Comparison of ENCODE assay signal across 20 cellular contexts in the genomic region with DNA sequence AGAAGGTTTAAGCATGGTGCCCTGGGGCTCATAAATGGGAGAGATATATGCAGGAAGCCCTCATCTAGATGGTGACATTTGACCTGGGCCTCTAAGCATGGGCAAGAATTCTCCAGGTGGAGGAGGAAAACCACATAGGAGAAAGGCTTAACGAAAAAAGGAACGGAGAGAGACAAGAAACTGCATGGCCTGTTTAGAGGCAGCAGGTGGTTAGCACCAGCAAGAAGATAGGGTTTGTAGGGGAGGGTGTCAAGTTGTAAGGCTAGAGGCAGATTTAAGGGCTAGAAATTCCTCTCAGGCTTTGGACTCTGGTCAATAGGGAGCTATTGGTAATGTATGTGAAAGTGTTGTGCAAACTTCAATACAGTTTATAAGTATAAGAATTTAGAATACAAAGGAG.
"Had no signal": no experiment of that assay in that cellular context is flagged by ENCODE, and none has a peak within 500 bp of the region (broad histone marks: within the 10 kb centered on the region; RNA-seq: fewer than 3 reads in every experiment).

No MANE protein-coding gene starts in this region.

- ATAC-seq: activated CD8-positive, alpha-beta T cell treated with anti-CD3 and anti-CD28 coated beads for 36 hours; activated T-cell treated with anti-CD3 and anti-CD28 coated beads, Interleukin-2, amount 50 U/mL, for 4 hours; activated T-helper 17 cell treated with anti-CD3 and anti-CD28 coated beads, Interleukin-2, amount 50 U/mL, for 72 hours; gastrocnemius medialis; left lung; lower lobe of right lung; natural killer cell had no signal

- DNase-seq: activated CD4-positive, alpha-beta T cell treated with anti-CD3 and anti-CD28 coated beads, Interleukin-2, amount 50 U/mL, for 1 hour; activated CD8-positive, alpha-beta T cell treated with anti-CD3 and anti-CD28 coated beads for 36 hours; activated gamma-delta T cell treated with Interleukin-2 at 50 U/mL for 16 hours; activated naive CD4-positive, alpha-beta T cell treated with anti-CD3 and anti-CD28 coated beads, Interleukin-2, amount 50 U/mL, for 16 hours; activated T-cell treated with anti-CD3 and anti-CD28 coated beads, Interleukin-2, amount 50 U/mL, for 4 hours; amniotic stem cell; brain microvascular endothelial cell; dorsolateral prefrontal cortex; effector memory CD4-positive, alpha-beta T cell; gastrocnemius medialis; glutamatergic neuron; left lung; lower lobe of right lung; mesenchymal stem cell; natural killer cell; occipital lobe; trophoblast cell had no signal

- H3K27me3 Mint-ChIP-seq: activated CD8-positive, alpha-beta T cell treated with anti-CD3 and anti-CD28 coated beads for 36 hours; activated T-helper 17 cell treated with anti-CD3 and anti-CD28 coated beads, Interleukin-2, amount 50 U/mL, for 72 hours; stimulated activated naive CD8-positive, alpha-beta T cell treated with anti-CD3 and anti-CD28 coated beads, Interleukin-15, Interleukin-2, amounts not matched to agents 100 ng/mL and 50 ng/mL, for 24 hours had no signal

- H3K27ac Mint-ChIP-seq: activated CD8-positive, alpha-beta T cell treated with anti-CD3 and anti-CD28 coated beads for 36 hours; activated T-helper 17 cell treated with anti-CD3 and anti-CD28 coated beads, Interleukin-2, amount 50 U/mL, for 72 hours; natural killer cell; neural progenitor cell; stimulated activated naive CD8-positive, alpha-beta T cell treated with anti-CD3 and anti-CD28 coated beads, Interleukin-15, Interleukin-2, amounts not matched to agents 100 ng/mL and 50 ng/mL, for 24 hours had no signal

- H3K9me3 Mint-ChIP-seq: activated CD8-positive, alpha-beta T cell treated with anti-CD3 and anti-CD28 coated beads for 36 hours; activated T-cell treated with anti-CD3 and anti-CD28 coated beads, Interleukin-2, amount 50 U/mL, for 4 hours; activated T-helper 17 cell treated with anti-CD3 and anti-CD28 coated beads, Interleukin-2, amount 50 U/mL, for 72 hours; natural killer cell; neural progenitor cell; stimulated activated naive CD8-positive, alpha-beta T cell treated with anti-CD3 and anti-CD28 coated beads, Interleukin-15, Interleukin-2, amounts not matched to agents 100 ng/mL and 50 ng/mL, for 24 hours had no signal

- H3K4me3 Mint-ChIP-seq: activated CD8-positive, alpha-beta T cell treated with anti-CD3 and anti-CD28 coated beads for 36 hours; activated T-cell treated with anti-CD3 and anti-CD28 coated beads, Interleukin-2, amount 50 U/mL, for 4 hours; activated T-helper 17 cell treated with anti-CD3 and anti-CD28 coated beads, Interleukin-2, amount 50 U/mL, for 72 hours; natural killer cell; neural progenitor cell; stimulated activated naive CD8-positive, alpha-beta T cell treated with anti-CD3 and anti-CD28 coated beads, Interleukin-15, Interleukin-2, amounts not matched to agents 100 ng/mL and 50 ng/mL, for 24 hours had no signal

- H3K36me3 Mint-ChIP-seq: natural killer cell, neural progenitor cell had no signal
